In the genomic region with DNA sequence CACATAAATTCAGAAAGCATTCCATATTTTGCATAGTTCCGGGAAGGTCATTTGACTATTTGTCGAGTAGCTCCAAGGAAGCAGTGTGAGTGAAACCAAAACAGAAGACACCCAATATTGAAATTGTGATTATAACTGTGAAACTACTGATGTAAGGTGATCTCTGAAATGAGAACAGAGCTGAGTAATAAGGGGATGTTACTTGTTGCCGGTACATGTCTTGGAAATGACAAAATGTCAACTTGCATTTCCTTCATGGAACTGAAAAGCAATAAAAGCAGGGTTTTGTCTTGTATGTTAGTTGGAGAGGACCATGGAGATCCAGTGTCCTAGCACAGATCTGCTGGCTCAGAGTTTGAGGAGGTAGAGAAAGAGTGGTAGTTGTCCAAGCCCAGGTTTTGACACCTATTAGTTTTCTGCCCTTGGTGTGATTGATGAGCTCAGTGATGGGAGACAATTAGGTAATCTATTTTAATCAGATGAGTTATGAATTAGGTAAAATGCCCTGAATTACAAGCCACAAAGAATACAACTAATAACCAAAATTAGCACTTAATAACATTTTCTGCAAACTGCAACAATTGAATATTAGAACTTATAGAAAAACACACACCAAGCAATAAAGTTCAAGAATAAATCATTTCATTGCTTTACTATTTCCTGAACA, we compare ENCODE assay signal across 8 cellular contexts. TPM values are rescaled to one million over a fixed set of nuclear protein-coding genes. Genes with fewer than 3 reads are reported as not detected.
DNase-seq lines count a peak whose midpoint lies in the region; ATAC-seq and TF ChIP-seq lines count a peak whose summit lies in the region.
"Not testable (repeated sequence)": the region's sequence is repeated elsewhere in the genome, so short reads cannot be mapped to it uniquely, and the experiment has no call there.

No MANE protein-coding gene starts in this region.

- H3K4me3 ChIP-seq in PC-9: not testable (repeated sequence)

- H3K36me3 ChIP-seq in PC-9 (ENCODE audit: low read depth): not testable (repeated sequence)

- not testable (repeated sequence) for H3K36me3 Mint-ChIP-seq in activated T-helper 2 cell treated with anti-CD3 and anti-CD28 coated beads, Interferon-gamma antibody, Interleukin-2, Interleukin-4, amounts not matched to agents 10 μg/mL and 5 μg/mL and 100 μg/mL, durations not matched to agents 14 hours and 24 hours and 36 hours (ENCODE audit: low read depth); stimulated activated naive CD8-positive, alpha-beta T cell treated with anti-CD3 and anti-CD28 coated beads, Interleukin-15, Interleukin-2, amounts not matched to agents 100 ng/mL and 50 ng/mL, for 24 hours (ENCODE audit: low read depth)

- H3K4me2 ChIP-seq in PC-9: peak overlapping the region; percentile 67

- not testable (repeated sequence) for H3K9me3 ChIP-seq in PC-9 (ENCODE audit: insufficient read depth, low read depth)

- peak overlapping the region; percentile 15 for H3K4me3 Mint-ChIP-seq in activated T-helper 2 cell treated with anti-CD3 and anti-CD28 coated beads, Interferon-gamma antibody, Interleukin-2, Interleukin-4, amounts not matched to agents 10 μg/mL and 5 μg/mL and 100 μg/mL, durations not matched to agents 14 hours and 24 hours and 36 hours (ENCODE audit: low read depth)
- H3K4me3 Mint-ChIP-seq in stimulated activated naive CD8-positive, alpha-beta T cell treated with anti-CD3 and anti-CD28 coated beads, Interleukin-15, Interleukin-2, amounts not matched to agents 100 ng/mL and 50 ng/mL, for 24 hours: peak overlapping the region; percentile 7

- not testable (repeated sequence) for H3K9me3 Mint-ChIP-seq in activated T-helper 2 cell treated with anti-CD3 and anti-CD28 coated beads, Interferon-gamma antibody, Interleukin-2, Interleukin-4, amounts not matched to agents 10 μg/mL and 5 μg/mL and 100 μg/mL, durations not matched to agents 14 hours and 24 hours and 36 hours; stimulated activated naive CD8-positive, alpha-beta T cell treated with anti-CD3 and anti-CD28 coated beads, Interleukin-15, Interleukin-2, amounts not matched to agents 100 ng/mL and 50 ng/mL, for 24 hours

- ATAC-seq in GM18511 (IDR thresholded peaks at IDR 0.05; ENCODE audit: unreplicated experiment) (peak; percentile 98), GM19351 (IDR thresholded peaks at IDR 0.05; ENCODE audit: unreplicated experiment) (peak; percentile 92), GM21717 (IDR thresholded peaks at IDR 0.05; ENCODE audit: unreplicated experiment) (peak; percentile 89), HG02973 (IDR thresholded peaks at IDR 0.05; ENCODE audit: unreplicated experiment) (peak; percentile 78), HG03354 (IDR thresholded peaks at IDR 0.05; ENCODE audit: poor library complexity, severe bottlenecking, unreplicated experiment) (peak; percentile 92)

- intact Hi-C loops in PC-9 (cut with micrococcal nuclease; ENCODE audit: unreplicated experiment): not testable (repeated sequence)
- intact Hi-C loops in activated T-helper 2 cell treated with anti-CD3 and anti-CD28 coated beads, Interferon-gamma antibody, Interleukin-2, Interleukin-4, amounts not matched to agents 10 μg/mL and 5 μg/mL and 100 μg/mL, durations not matched to agents 14 hours and 24 hours and 36 hours (cut with micrococcal nuclease): loop anchor here (1.0 to 2.0 kb wide), 2 partner anchors 46 to 72 kb away; no protein-coding TSS in a partner anchor

- H3K79me2 ChIP-seq in PC-9 (ENCODE audit: low read depth): not testable (repeated sequence)

- H3K9me2 ChIP-seq in PC-9 (ENCODE audit: insufficient read depth): not testable (repeated sequence)

- H3K27me3 Mint-ChIP-seq in activated T-helper 2 cell treated with anti-CD3 and anti-CD28 coated beads, Interferon-gamma antibody, Interleukin-2, Interleukin-4, amounts not matched to agents 10 μg/mL and 5 μg/mL and 100 μg/mL, durations not matched to agents 14 hours and 24 hours and 36 hours (ENCODE audit: low read depth); stimulated activated naive CD8-positive, alpha-beta T cell treated with anti-CD3 and anti-CD28 coated beads, Interleukin-15, Interleukin-2, amounts not matched to agents 100 ng/mL and 50 ng/mL, for 24 hours: not testable (repeated sequence)

- DNase-seq in PC-9: peak in 1 of 2 experiments; percentile 35
- DNase-seq in activated T-helper 2 cell treated with anti-CD3 and anti-CD28 coated beads, Interferon-gamma antibody, Interleukin-2, Interleukin-4, amounts not matched to agents 10 μg/mL and 5 μg/mL and 100 μg/mL, durations not matched to agents 14 hours and 24 hours and 36 hours (ENCODE audit: low spot score): not testable (repeated sequence)

- not testable (repeated sequence) for H4K20me1 ChIP-seq in PC-9 (ENCODE audit: insufficient read depth)

- H3K27ac Mint-ChIP-seq in activated T-helper 2 cell treated with anti-CD3 and anti-CD28 coated beads, Interferon-gamma antibody, Interleukin-2, Interleukin-4, amounts not matched to agents 10 μg/mL and 5 μg/mL and 100 μg/mL, durations not matched to agents 14 hours and 24 hours and 36 hours: peak overlapping the region; percentile 82
- peak overlapping the region; percentile 64 for H3K27ac Mint-ChIP-seq in stimulated activated naive CD8-positive, alpha-beta T cell treated with anti-CD3 and anti-CD28 coated beads, Interleukin-15, Interleukin-2, amounts not matched to agents 100 ng/mL and 50 ng/mL, for 24 hours

- POLR2A ChIA-PET in PC-9 (lab: Charles Lee; ENCODE audit: unreplicated experiment): interaction anchor here (0.6 kb wide), 1 partner anchor 1307 kb away, joined by 3 read pairs; no protein-coding TSS in a partner anchor

- BruUV-seq in PC-9 (replicated peaks; lab: Mats Ljungman, UMichigan): TSS peak; percentile 48

- H3K27me3 ChIP-seq in PC-9 (ENCODE audit: insufficient read depth, low read depth): not testable (repeated sequence)

- H3K4me1 Mint-ChIP-seq in activated T-helper 2 cell treated with anti-CD3 and anti-CD28 coated beads, Interferon-gamma antibody, Interleukin-2, Interleukin-4, amounts not matched to agents 10 μg/mL and 5 μg/mL and 100 μg/mL, durations not matched to agents 14 hours and 24 hours and 36 hours (ENCODE audit: low read depth): peaks cover 31% of the 10 kb centered on the region
- peaks cover 23% of the 10 kb centered on the region for H3K4me1 Mint-ChIP-seq in stimulated activated naive CD8-positive, alpha-beta T cell treated with anti-CD3 and anti-CD28 coated beads, Interleukin-15, Interleukin-2, amounts not matched to agents 100 ng/mL and 50 ng/mL, for 24 hours (ENCODE audit: low read depth)

- peak overlapping the region; percentile 96 for H3K27ac ChIP-seq in PC-9

- not testable (repeated sequence) for TF ChIP-seq CTCF in PC-9 (conservative IDR thresholded peaks at IDR 0.05)

- H2AFZ ChIP-seq in PC-9: not testable (repeated sequence)

- CTCF ChIA-PET in PC-9 (lab: Charles Lee): interaction anchor here (0.7 kb wide), 1 partner anchor 455 kb away, joined by 3 read pairs; no protein-coding TSS in a partner anchor

- H3K4me1 ChIP-seq in PC-9 (replicated peaks; ENCODE audit: insufficient read depth): peaks cover 40% of the 10 kb centered on the region

- peaks cover 23% of the 10 kb centered on the region for H3F3A ChIP-seq in PC-9 (ENCODE audit: insufficient read depth, low read depth)

RNA-seq across cellular contexts. Expression of a gene that starts 58.7 kb away (rescaled TPM):
- 23.8 and 25.8 TPM in 2 replicates for total RNA-seq in PC-9 (2021)
- total RNA-seq in activated T-helper 2 cell treated with anti-CD3 and anti-CD28 coated beads, Interferon-gamma antibody, Interleukin-2, Interleukin-4, amounts not matched to agents 10 μg/mL and 5 μg/mL and 100 μg/mL, durations not matched to agents 14 hours and 24 hours and 36 hours: 21.3 and 24.2 TPM in 2 replicates
